Comparison of ENCODE assay signal across 11 cellular contexts in genomic region chr3:159732172-159733111, GRCh38.
DNase-seq lines count a peak whose midpoint lies in the region; ATAC-seq and TF ChIP-seq lines count a peak whose summit lies in the region.
"Had no signal": no experiment of that assay in that cellular context is flagged by ENCODE, and none has a peak within 500 bp of the region (broad histone marks: within the 10 kb centered on the region; RNA-seq: fewer than 3 reads in every experiment).

No MANE protein-coding gene starts in this region.

- H4K20me1 ChIP-seq in BLaER1, result no peaks in the 10 kb centered on the region

- H3K4me3 ChIP-seq in BLaER1 (no peak overlapping the region), esophagus muscularis mucosa (peak overlapping the region; percentile 39 to 56 (median 48)), mucosa of descending colon (no peak overlapping the region)
- H3K4me3 ChIP-seq: tibial nerve had no signal

- ATAC-seq in mucosa of descending colon, result peak; percentile 46
- ATAC-seq in HG03196 (IDR thresholded peaks at IDR 0.05; ENCODE audit: unreplicated experiment), result no peak
- no peak for ATAC-seq in HG03025 (IDR thresholded peaks at IDR 0.05; ENCODE audit: low FRiP score, unreplicated experiment)
- ATAC-seq: activated CD8-positive, alpha-beta T cell treated with anti-CD3 and anti-CD28 coated beads for 36 hours had no signal

- peak in 1 of 3 experiments; percentile 6 for TF ChIP-seq CTCF in esophagus muscularis mucosa (IDR thresholded peaks at IDR 0.05)
- TF ChIP-seq CTCF in mucosa of descending colon (IDR thresholded peaks at IDR 0.05), result no peak

- H3K4me1 ChIP-seq in BLaER1 (peaks cover 8% of the 10 kb centered on the region; the same call in 1 of the 2 replicates), esophagus muscularis mucosa (peaks cover 15 to 39% (median 28%) of the 10 kb centered on the region in 4 donors), mucosa of descending colon (ENCODE audit: low read depth) (no peaks in the 10 kb centered on the region)

- TF ChIP-seq POLR2A in esophagus muscularis mucosa (IDR thresholded peaks at IDR 0.05; ENCODE audit: low read depth), result no peak

- no peaks in the 10 kb centered on the region for H3K27me3 ChIP-seq in BLaER1
- no peaks in the 10 kb centered on the region for H3K27me3 ChIP-seq in esophagus muscularis mucosa
- H3K27me3 ChIP-seq: tibial nerve had no signal

- no peak overlapping the region for H3K27ac ChIP-seq in BLaER1
- peak overlapping the region; percentile 66 to 81 (median 72) for H3K27ac ChIP-seq in esophagus muscularis mucosa (replicated peaks in 1 of 4)
- H3K27ac ChIP-seq: tibial nerve had no signal

- peak; percentile 67 for DNase-seq in NCI-H226
- no peak for DNase-seq in esophagus muscularis mucosa (ENCODE audit: extremely low spot score)
- no peak for DNase-seq in mucosa of descending colon
- no peak for DNase-seq in HuH-7.5 (ENCODE audit: low spot score)
- DNase-seq in T-helper 2 cell, result no peak
- DNase-seq: activated CD8-positive, alpha-beta T cell treated with anti-CD3 and anti-CD28 coated beads for 36 hours; naive B cell had no signal

- 27% methylated on average over 6 of the region's 6 CpGs for WGBS in esophagus muscularis mucosa

- H3K9ac ChIP-seq in BLaER1, result no peak overlapping the region

- H3K36me3 ChIP-seq in BLaER1 (no peaks in the 10 kb centered on the region), esophagus muscularis mucosa (no peaks in the 10 kb centered on the region), mucosa of descending colon (ENCODE audit: low read depth) (no peaks in the 10 kb centered on the region)
- H3K36me3 ChIP-seq: tibial nerve had no signal

- H3K9me3 ChIP-seq in BLaER1 (no peaks in the 10 kb centered on the region), esophagus muscularis mucosa (no peaks in the 10 kb centered on the region), mucosa of descending colon (no peaks in the 10 kb centered on the region)
- H3K9me3 ChIP-seq: tibial nerve had no signal

- TF ChIP-seq EP300 in esophagus muscularis mucosa (IDR thresholded peaks at IDR 0.05), result no peak

- intact Hi-C loops in esophagus muscularis mucosa (cut with DNase I) (no loop called here), mucosa of descending colon (cut with DNase I, micrococcal nuclease) (no loop called here)

- H3K4me2 ChIP-seq in BLaER1, result peak overlapping the region; percentile 19; the same call in 1 of the 2 replicates

Comparison
In these comparisons a context has a peak if more than half of its experiments do, and no peak if none do; other contexts are left out.
1. H3K4me3 ChIP-seq: peak in esophagus muscularis mucosa (4 of 4); none in BLaER1 (single experiment) and mucosa of descending colon (single experiment).